1 cellular context compared by ENCODE assay signal in the genomic region with DNA sequence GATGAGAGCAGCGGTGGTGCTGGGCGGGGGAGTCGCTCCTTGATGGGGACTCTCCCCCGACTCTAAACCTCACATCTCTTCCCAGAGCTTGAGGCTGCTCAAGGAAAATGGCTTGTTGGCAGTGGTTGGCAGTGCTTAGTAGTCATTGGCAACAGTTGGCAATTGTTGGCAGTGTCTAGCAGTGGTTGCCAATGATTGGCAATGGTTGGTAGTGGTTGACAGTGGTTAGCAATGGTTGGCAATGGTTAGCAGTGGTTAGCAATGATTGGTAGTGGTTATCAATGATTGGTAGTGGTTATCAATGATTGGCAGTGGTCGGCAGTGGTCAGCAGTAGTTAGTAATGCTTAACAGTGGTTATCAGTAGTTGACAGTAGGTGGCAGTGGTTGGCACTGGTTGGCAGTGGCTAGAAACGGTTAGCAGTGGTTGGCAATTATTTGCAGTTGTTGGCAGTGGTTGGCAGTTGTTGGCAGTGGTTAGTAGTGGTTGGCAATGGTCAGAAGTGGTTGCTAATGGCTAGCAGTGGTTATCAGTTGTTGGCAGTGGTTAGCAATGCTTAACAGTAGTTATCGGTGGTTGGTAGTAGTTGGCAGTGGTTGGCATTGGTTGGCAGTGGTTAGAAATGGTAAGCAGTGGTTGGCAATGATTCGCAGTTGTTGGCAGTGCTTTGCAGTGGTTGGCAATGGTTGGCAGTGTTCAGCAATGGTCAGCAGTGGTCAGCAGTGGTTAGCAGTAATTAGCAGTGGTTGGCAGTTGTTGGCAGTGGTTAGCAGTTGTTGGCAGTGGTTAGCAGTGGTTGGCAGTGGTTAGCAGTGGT.
TF ChIP-seq lines count a peak whose summit lies in the region.

No MANE protein-coding gene starts in this region.

TF ChIP-seq in H1, 55 proteins besides CTCF, POLR2A, EP300 and RAD21 (continued from another document):
- TF ChIP-seq, protein P1, sequence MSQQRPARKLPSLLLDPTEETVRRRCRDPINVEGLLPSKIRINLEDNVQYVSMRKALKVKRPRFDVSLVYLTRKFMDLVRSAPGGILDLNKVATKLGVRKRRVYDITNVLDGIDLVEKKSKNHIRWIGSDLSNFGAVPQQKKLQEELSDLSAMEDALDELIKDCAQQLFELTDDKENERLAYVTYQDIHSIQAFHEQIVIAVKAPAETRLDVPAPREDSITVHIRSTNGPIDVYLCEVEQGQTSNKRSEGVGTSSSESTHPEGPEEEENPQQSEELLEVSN (IDR thresholded peaks at IDR 0.05): no peak
- no peak for TF ChIP-seq TAF7 (optimal IDR thresholded peaks at IDR 0.05; ENCODE audit: borderline replicate concordance, low read depth, low read length)
- no peak for TF ChIP-seq SP1 (IDR thresholded peaks at IDR 0.05; ENCODE audit: low read depth, low read length)
- TF ChIP-seq KDM1A (IDR thresholded peaks at IDR 0.05; ENCODE audit: borderline replicate concordance, low read length): no peak
- TF ChIP-seq JUND (IDR thresholded peaks at IDR 0.05; ENCODE audit: low read length): no peak
- no peak for TF ChIP-seq KDM5A (IDR thresholded peaks at IDR 0.05; ENCODE audit: low read length)
- TF ChIP-seq SP2 (IDR thresholded peaks at IDR 0.05; ENCODE audit: low read length): no peak
- TF ChIP-seq RFX5 (IDR thresholded peaks at IDR 0.05; ENCODE audit: borderline replicate concordance, low read depth, low read length): no peak
- TF ChIP-seq RNF2 (IDR thresholded peaks at IDR 0.05; ENCODE audit: borderline replicate concordance, low read depth, low read length, missing control alignments, poor library complexity, severe bottlenecking): no peak
- TF ChIP-seq POU5F1 (IDR thresholded peaks at IDR 0.05; ENCODE audit: low read depth, low read length): no peak
- TF ChIP-seq CREB1 (IDR thresholded peaks at IDR 0.05): no peak
- TF ChIP-seq BACH1 (IDR thresholded peaks at IDR 0.05; ENCODE audit: low read length): no peak
- TF ChIP-seq, protein P2, sequence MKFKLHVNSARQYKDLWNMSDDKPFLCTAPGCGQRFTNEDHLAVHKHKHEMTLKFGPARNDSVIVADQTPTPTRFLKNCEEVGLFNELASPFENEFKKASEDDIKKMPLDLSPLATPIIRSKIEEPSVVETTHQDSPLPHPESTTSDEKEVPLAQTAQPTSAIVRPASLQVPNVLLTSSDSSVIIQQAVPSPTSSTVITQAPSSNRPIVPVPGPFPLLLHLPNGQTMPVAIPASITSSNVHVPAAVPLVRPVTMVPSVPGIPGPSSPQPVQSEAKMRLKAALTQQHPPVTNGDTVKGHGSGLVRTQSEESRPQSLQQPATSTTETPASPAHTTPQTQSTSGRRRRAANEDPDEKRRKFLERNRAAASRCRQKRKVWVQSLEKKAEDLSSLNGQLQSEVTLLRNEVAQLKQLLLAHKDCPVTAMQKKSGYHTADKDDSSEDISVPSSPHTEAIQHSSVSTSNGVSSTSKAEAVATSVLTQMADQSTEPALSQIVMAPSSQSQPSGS (IDR thresholded peaks at IDR 0.05; ENCODE audit: low read length): no peak
- no peak for TF ChIP-seq TCF12 (IDR thresholded peaks at IDR 0.05; ENCODE audit: low read depth, low read length)
